In genomic region chr19:38682195-38682867, GRCh38 we compare ENCODE assay signal across 10 cellular contexts. TPM values are rescaled to one million over a fixed set of nuclear protein-coding genes. Genes with fewer than 3 reads are reported as not detected.
DNase-seq lines count a peak whose midpoint lies in the region; ATAC-seq and TF ChIP-seq lines count a peak whose summit lies in the region.
"Had no signal": no experiment of that assay in that cellular context is flagged by ENCODE, and none has a peak within 500 bp of the region (broad histone marks: within the 10 kb centered on the region; RNA-seq: fewer than 3 reads in every experiment).

No MANE protein-coding gene starts in this region.

- peaks cover 88% of the 10 kb centered on the region for H3K4me1 ChIP-seq in Loucy (ENCODE audit: insufficient read depth, low read length, poor library complexity, severe bottlenecking)
- H3K4me1 ChIP-seq in naive thymus-derived CD4-positive, alpha-beta T cell (ENCODE audit: control insufficient read depth in 2 of 2, insufficient read depth in 2 of 2, low read length in 2 of 2) = peaks cover 18 to 95% of the 10 kb centered on the region in 2 donors
- peaks cover 10% of the 10 kb centered on the region for H3K4me1 ChIP-seq in OCI-LY7 (ENCODE audit: insufficient read depth, low read length, poor library complexity, severe bottlenecking)

- H3K9me2 ChIP-seq in Loucy (replicated peaks; ENCODE audit: low read depth, low read length) (no peaks in the 10 kb centered on the region), OCI-LY7 (ENCODE audit: insufficient read depth, low read length) (no peaks in the 10 kb centered on the region)

- POLR2A ChIA-PET in naive thymus-derived CD4-positive, alpha-beta T cell (lab: Charles Lee) = no interaction called here
- POLR2A ChIA-PET in OCI-LY7 (lab: Charles Lee) = no interaction called here

- ATAC-seq in naive thymus-derived CD4-positive, alpha-beta T cell = no peak
- no peak for ATAC-seq in GM18870 (IDR thresholded peaks at IDR 0.05; ENCODE audit: unreplicated experiment)

- intact Hi-C loops in naive thymus-derived CD4-positive, alpha-beta T cell (cut with micrococcal nuclease) = no loop called here
- intact Hi-C loops in OCI-LY7 (cut with micrococcal nuclease; ENCODE audit: unreplicated experiment) = no loop called here

- H3K9ac ChIP-seq in Loucy (ENCODE audit: low read depth, low read length, poor library complexity, severe bottlenecking) = peak overlapping the region; percentile 17

- CTCF ChIA-PET in naive thymus-derived CD4-positive, alpha-beta T cell (lab: Charles Lee) = no interaction called here
- CTCF ChIA-PET in OCI-LY7 (lab: Charles Lee; ENCODE audit: unreplicated experiment) = no interaction called here

- peak overlapping the region; percentile 54 for H3K4me2 ChIP-seq in Loucy (ENCODE audit: low read depth, low read length, poor library complexity, severe bottlenecking)
- no peak overlapping the region for H3K4me2 ChIP-seq in OCI-LY7 (ENCODE audit: low read length)

- no peaks in the 10 kb centered on the region for H3K27me3 ChIP-seq in Loucy (ENCODE audit: insufficient read depth, low read length, poor library complexity, severe bottlenecking)
- H3K27me3 ChIP-seq in naive thymus-derived CD4-positive, alpha-beta T cell (ENCODE audit: control insufficient read depth in 2 of 2, insufficient read depth in 2 of 2, low read length in 2 of 2) = no peaks in the 10 kb centered on the region

- H3K36me3 ChIP-seq in Loucy (ENCODE audit: insufficient read depth, low read length) = peaks cover 11% of the 10 kb centered on the region; the same call in 1 of the 2 replicates
- no peaks in the 10 kb centered on the region for H3K36me3 ChIP-seq in naive thymus-derived CD4-positive, alpha-beta T cell (ENCODE audit: control insufficient read depth in 2 of 3, insufficient read depth in 3 of 3, low read length in 3 of 3)
- peaks cover 11% of the 10 kb centered on the region for H3K36me3 ChIP-seq in OCI-LY7 (ENCODE audit: insufficient read depth, low read length)

- H3K79me2 ChIP-seq in Loucy (ENCODE audit: insufficient read depth, low read length) = peaks cover 100% of the 10 kb centered on the region
- H3K79me2 ChIP-seq in OCI-LY7 (ENCODE audit: insufficient read depth, low read depth, low read length) = peaks cover 23% of the 10 kb centered on the region; the same call in 1 of the 2 replicates

- TF ChIP-seq CTCF in 22Rv1 (IDR thresholded peaks at IDR 0.05) = no peak
- TF ChIP-seq CTCF in Loucy (conservative IDR thresholded peaks at IDR 0.05; ENCODE audit: low read length) = no peak
- no peak for TF ChIP-seq CTCF in endothelial cell (IDR thresholded peaks at IDR 0.05; ENCODE audit: unreplicated experiment)
- no peak for TF ChIP-seq CTCF in neural crest cell (conservative IDR thresholded peaks at IDR 0.05)
- TF ChIP-seq CTCF in OCI-LY7 (conservative IDR thresholded peaks at IDR 0.05; ENCODE audit: low read length) = no peak

- H3K27ac Mint-ChIP-seq in endothelial cell (ENCODE audit: unreplicated experiment) = peak overlapping the region; percentile 84
- peak overlapping the region; percentile 43 for H3K27ac Mint-ChIP-seq in neural crest cell (ENCODE audit: unreplicated experiment)
- peak overlapping the region in 1 of 9 donors; percentile 60 for H3K27ac Mint-ChIP-seq in naive thymus-derived CD4-positive, alpha-beta T cell

- H3K27me3 Mint-ChIP-seq in endothelial cell (ENCODE audit: unreplicated experiment) (peaks cover 18% of the 10 kb centered on the region), neural crest cell (ENCODE audit: low read depth) (no peaks in the 10 kb centered on the region)
- no peaks in the 10 kb centered on the region for H3K27me3 Mint-ChIP-seq in naive thymus-derived CD4-positive, alpha-beta T cell

- no peaks in the 10 kb centered on the region for H3K9me3 ChIP-seq in Loucy (ENCODE audit: insufficient read depth, low read depth, low read length)
- no peaks in the 10 kb centered on the region for H3K9me3 ChIP-seq in naive thymus-derived CD4-positive, alpha-beta T cell (ENCODE audit: control insufficient read depth in 2 of 3, low read length in 3 of 3)
- no peaks in the 10 kb centered on the region for H3K9me3 ChIP-seq in OCI-LY7 (ENCODE audit: low read length)

- peaks cover 84% of the 10 kb centered on the region for H3K4me1 Mint-ChIP-seq in endothelial cell (ENCODE audit: unreplicated experiment)
- peaks cover 65% of the 10 kb centered on the region for H3K4me1 Mint-ChIP-seq in neural crest cell
- H3K4me1 Mint-ChIP-seq in naive thymus-derived CD4-positive, alpha-beta T cell = peaks cover 40 to 92% (median 58%) of the 10 kb centered on the region in 7 donors

- DNase-seq in endothelial cell (ENCODE audit: low spot score) = no peak
- DNase-seq in neural crest cell (ENCODE audit: low read depth, low spot score) = no peak
- no peak for DNase-seq in naive thymus-derived CD4-positive, alpha-beta T cell
- no peak for DNase-seq in OCI-LY7 (ENCODE audit: low spot score)
- no peak for DNase-seq in cerebellar cortex (ENCODE audit: low spot score)
- DNase-seq: activated gamma-delta T cell treated with Interleukin-2 at 50 U/mL for 16 hours, NCI-H1092 treated with DMSO at 0.1 percent for 48 hours had no signal

- no peak overlapping the region for H3K4me3 Mint-ChIP-seq in endothelial cell (ENCODE audit: unreplicated experiment)
- H3K4me3 Mint-ChIP-seq in neural crest cell = no peak overlapping the region
- H3K4me3 Mint-ChIP-seq in naive thymus-derived CD4-positive, alpha-beta T cell = peak overlapping the region in 1 of 10 donors; percentile 56

- peaks cover 27% of the 10 kb centered on the region for H3K36me3 Mint-ChIP-seq in endothelial cell (ENCODE audit: low read depth, unreplicated experiment)
- H3K36me3 Mint-ChIP-seq in neural crest cell (ENCODE audit: low read depth) = peaks cover 10% of the 10 kb centered on the region
- peaks cover 0 to 33% (median 18%) of the 10 kb centered on the region in 5 donors for H3K36me3 Mint-ChIP-seq in naive thymus-derived CD4-positive, alpha-beta T cell

- no peaks in the 10 kb centered on the region for H3F3A ChIP-seq in Loucy (ENCODE audit: low read depth)

- H3K27ac ChIP-seq in 22Rv1 = peak overlapping the region; percentile 92
- H3K27ac ChIP-seq in naive thymus-derived CD4-positive, alpha-beta T cell (ENCODE audit: low read depth, low read length) = no peak overlapping the region
- no peak overlapping the region for H3K27ac ChIP-seq in OCI-LY7 (ENCODE audit: low read depth, low read length, poor library complexity, severe bottlenecking)

- H4K20me1 ChIP-seq in Loucy (ENCODE audit: insufficient read depth, low read length, poor library complexity, severe bottlenecking) (peaks cover 28% of the 10 kb centered on the region), OCI-LY7 (ENCODE audit: insufficient read depth, low read length) (no peaks in the 10 kb centered on the region)

- H2AFZ ChIP-seq in Loucy (ENCODE audit: low read length) (no peak overlapping the region), OCI-LY7 (ENCODE audit: low read length) (no peak overlapping the region)

- BruUV-seq in OCI-LY7 (replicated peaks; lab: Mats Ljungman, UMichigan) = no TSS peak

- no peak overlapping the region for H3K4me3 ChIP-seq in Loucy (ENCODE audit: low read length, poor library complexity, severe bottlenecking)
- H3K4me3 ChIP-seq in naive thymus-derived CD4-positive, alpha-beta T cell (ENCODE audit: low read length) = no peak overlapping the region
- no peak overlapping the region for H3K4me3 ChIP-seq in OCI-LY7 (ENCODE audit: low read depth, low read length, poor library complexity, severe bottlenecking)

- H3K9me3 Mint-ChIP-seq in endothelial cell (ENCODE audit: unreplicated experiment) (no peaks in the 10 kb centered on the region), neural crest cell (peaks cover 4% of the 10 kb centered on the region)
- peaks cover 0 to 3% (median 0%) of the 10 kb centered on the region in 11 donors for H3K9me3 Mint-ChIP-seq in naive thymus-derived CD4-positive, alpha-beta T cell

RNA-seq across cellular contexts. Expression of gene ACTN4, which starts 34.9 kb away (rescaled TPM):
- total RNA-seq in endothelial cell (ENCODE audit: unreplicated experiment) (744 TPM), neural crest cell (324 and 335 TPM in 2 replicates), OCI-LY7 (2022) (147 and 178 TPM in 2 replicates)
- 100 to 1,000 TPM in 2 of 5 experiments, 10 to 100 TPM in 3; 49.2 to 355 (median 54.4) TPM for total RNA-seq in naive thymus-derived CD4-positive, alpha-beta T cell
- polyA plus RNA-seq in naive thymus-derived CD4-positive, alpha-beta T cell = 1 to 10 TPM; 2.8 to 3.9 TPM
- total RNA-seq in OCI-LY7 (2014; rRNA removed; shearing (Covaris generic)) = 86.8 and 96.9 TPM in 2 replicates
